Comparison of ENCODE assay signal across 27 cellular contexts in the genomic region with DNA sequence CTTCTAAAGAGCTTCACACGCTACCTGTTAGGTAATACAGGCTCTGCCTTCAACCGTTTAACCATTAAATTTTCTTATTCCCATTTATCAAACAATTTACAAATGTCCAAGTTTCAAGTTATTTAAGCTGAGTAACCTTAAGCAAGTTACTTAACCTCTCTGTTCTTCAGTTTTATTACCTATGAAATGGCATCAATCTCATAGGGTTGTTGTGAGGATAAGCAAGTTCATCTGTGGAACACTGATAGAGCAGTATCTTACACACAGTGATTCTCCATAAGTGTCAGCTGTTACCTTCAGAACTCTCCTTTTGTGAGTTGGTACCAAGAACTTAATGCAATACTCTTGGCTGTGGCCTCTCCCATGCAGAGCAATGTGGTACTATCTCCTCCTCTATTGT. TPM values are rescaled to one million over a fixed set of nuclear protein-coding genes. Genes with fewer than 3 reads are reported as not detected.
"Had no signal": no experiment of that assay in that cellular context is flagged by ENCODE, and none has a peak within 500 bp of the region (broad histone marks: within the 10 kb centered on the region; RNA-seq: fewer than 3 reads in every experiment).

No MANE protein-coding gene starts in this region.

- DNase-seq: stimulated activated CD4-positive, alpha-beta T cell treated with anti-CD3 and anti-CD28 coated beads, Interleukin-2, amount 100 ng/mL, for 48 hours; stimulated activated CD4-positive, alpha-beta T cell treated with anti-CD3 and anti-CD28 coated beads, Interleukin-4, amount 100 ng/mL, for 1 hour; stimulated activated CD4-positive, alpha-beta T cell treated with anti-CD3 and anti-CD28 coated beads, Interleukin-4, amount 100 ng/mL, for 24 hours; stimulated activated CD4-positive, alpha-beta T cell treated with anti-CD3 and anti-CD28 coated beads, Interleukin-4, amount 100 ng/mL, for 4 hours; stimulated activated CD8-positive, alpha-beta memory T cell treated with anti-CD3 and anti-CD28 coated beads, Interleukin-4, amount 100 ng/mL, for 48 hours; stimulated activated naive B cell treated with anti-CD40 and anti-IgM and Interleukin-4, amounts not matched to agents 10 μg/mL and 1 μg/mL and 100 μg/mL, for 72 hours; stimulated activated naive CD4-positive, alpha-beta T cell; stimulated activated naive CD4-positive, alpha-beta T cell treated with Interleukin-2 at 50 U/mL for 16 hours; stimulated activated naive CD8-positive, alpha-beta T cell treated with anti-CD3 and anti-CD28 coated beads, Interleukin-15, amount 100 ng/mL, for 72 hours; stimulated activated naive CD8-positive, alpha-beta T cell treated with anti-CD3 and anti-CD28 coated beads, Interleukin-15, Interleukin-2, amounts not matched to agents 100 U/mL and 50 U/mL, for 24 hours; stomach; substantia nigra; testis; thyroid gland; tibial artery; transverse colon; trophoblast cell; upper lobe of left lung; upper lobe of right lung; uterus had no signal

- H3K4me3 ChIP-seq: stomach, suprapubic skin, testis, thoracic aorta, thyroid gland, tibial artery, tibial nerve, transverse colon, upper lobe of left lung, upper lobe of right lung, uterus, vagina had no signal

- H3K27ac ChIP-seq: stomach, suprapubic skin, testis, thoracic aorta, thyroid gland, tibial artery, tibial nerve, transverse colon, upper lobe of left lung, upper lobe of right lung, uterus, vagina had no signal

- H3K27me3 ChIP-seq: testis, thyroid gland, tibial nerve, upper lobe of left lung, upper lobe of right lung, uterus, vagina had no signal

- FAIRE-seq: urothelium cell line had no signal

- ATAC-seq: stimulated activated effector memory CD8-positive, alpha-beta T cell treated with anti-CD3 and anti-CD28 coated beads, Interleukin-12 subunit alpha, Interleukin-12 subunit beta, amount 100 ng/mL, for 72 hours; stimulated activated memory B cell treated with anti-CD40 and anti-IgM and Interleukin-4, amounts not matched to agents 10 μg/mL and 1 μg/mL and 100 μg/mL, for 72 hours; stimulated activated naive B cell treated with anti-CD40 and anti-IgM and Interleukin-4, amounts not matched to agents 10 μg/mL and 1 μg/mL and 100 μg/mL, for 72 hours; stimulated activated naive CD8-positive, alpha-beta T cell treated with anti-CD3 and anti-CD28 coated beads, Interleukin-15, amount 100 ng/mL, for 72 hours; stimulated activated naive CD8-positive, alpha-beta T cell treated with anti-CD3 and anti-CD28 coated beads, Interleukin-15, Interleukin-2, amounts not matched to agents 100 U/mL and 50 U/mL, for 24 hours; upper lobe of right lung had no signal

- H3K36me3 ChIP-seq: stomach, suprapubic skin, thoracic aorta, thyroid gland, tibial artery, tibial nerve, transverse colon, upper lobe of left lung, upper lobe of right lung, uterus, vagina had no signal

- H3K9me3 ChIP-seq: stomach, suprapubic skin, testis, thoracic aorta, thyroid gland, tibial artery, tibial nerve, transverse colon, upper lobe of left lung, upper lobe of right lung, uterus, vagina had no signal

- H3K4me1 ChIP-seq: stomach, suprapubic skin, thyroid gland, tibial artery, transverse colon, uterus, vagina had no signal

RNA-seq across cellular contexts. Expression of a gene that starts 40.0 kb away (rescaled TPM):
- total RNA-seq: upper lobe of right lung had no signal
